Comparison of ENCODE assay signal across 17 cellular contexts in genomic region chr1:245124644-245125043, GRCh38. TPM values are rescaled to one million over a fixed set of nuclear protein-coding genes. Genes with fewer than 3 reads are reported as not detected.
DNase-seq lines count a peak whose midpoint lies in the region; ATAC-seq and TF ChIP-seq lines count a peak whose summit lies in the region.
"Had no signal": no experiment of that assay in that cellular context is flagged by ENCODE, and none has a peak within 500 bp of the region (broad histone marks: within the 10 kb centered on the region; RNA-seq: fewer than 3 reads in every experiment).

No MANE protein-coding gene starts in this region.

- H3K4me1 Mint-ChIP-seq in H9: peaks cover 14 to 24% of the 10 kb centered on the region in 2 experiments
- no peaks in the 10 kb centered on the region for H3K4me1 Mint-ChIP-seq in chondrocyte (ENCODE audit: low read depth)

- no peaks in the 10 kb centered on the region for H3K9me3 Mint-ChIP-seq in H9
- H3K9me3 Mint-ChIP-seq in chondrocyte (ENCODE audit: low read depth): no peaks in the 10 kb centered on the region
- H3K9me3 Mint-ChIP-seq: CD8-positive, alpha-beta T cell; HFFc6 had no signal

- H3K79me1 ChIP-seq in H9 (ENCODE audit: insufficient read depth, low read depth, low read length, poor library complexity, severe bottlenecking) (no peaks in the 10 kb centered on the region), trophoblast cell (ENCODE audit: low read length) (no peaks in the 10 kb centered on the region)

- H3K36me3 Mint-ChIP-seq in H9 (ENCODE audit: insufficient read depth in 1 of 3, low read depth in 3 of 3) (peaks cover 0 to 2% (median 0%) of the 10 kb centered on the region in 3 experiments; a peak in 2 of 7 replicates), chondrocyte (ENCODE audit: low read depth) (peaks cover 7% of the 10 kb centered on the region)
- H3K36me3 Mint-ChIP-seq: CD8-positive, alpha-beta T cell had no signal

- H3K27me3 ChIP-seq in H9 (ENCODE audit: insufficient read depth, low read length) (no peaks in the 10 kb centered on the region), trophoblast cell (ENCODE audit: insufficient read depth, low read length) (no peaks in the 10 kb centered on the region)
- H3K27me3 ChIP-seq: BE2C had no signal

- H3K9ac ChIP-seq in H9 (ENCODE audit: extremely low read depth, insufficient read length, low read length) (no peak overlapping the region), trophoblast cell (ENCODE audit: low read length) (no peak overlapping the region)
- H3K9ac ChIP-seq: GM23248 had no signal

- no peaks in the 10 kb centered on the region for H4K20me1 ChIP-seq in H9 (ENCODE audit: control insufficient read depth, insufficient read depth, insufficient read length)

- no peak overlapping the region for H2BK20ac ChIP-seq in H9 (ENCODE audit: low read depth, low read length, poor library complexity, severe bottlenecking)

- no peak for DNase-seq in H9
- peak; percentile 26 for DNase-seq in chondrocyte (ENCODE audit: low spot score)
- no peak for DNase-seq in trophoblast cell
- DNase-seq in anterior cingulate cortex (lab: John Stamatoyannopoulos, UW): no peak
- DNase-seq in NCI-H69 (lab: John Stamatoyannopoulos, UW): no peak
- DNase-seq: BE2C; CD8-positive, alpha-beta T cell; COR-L47; DND-41; GF-D8; GM23248; HCEC 1CT; HFFc6 had no signal

- H3K27ac ChIP-seq in H9 (ENCODE audit: insufficient read length, low read depth, low read length): no peak overlapping the region
- H3K27ac ChIP-seq in trophoblast cell (ENCODE audit: low read depth, low read length): no peak overlapping the region
- H3K27ac ChIP-seq: A549, C4-2B, GM23248, HL-60 had no signal

- H3K4me2 ChIP-seq in H9 (ENCODE audit: insufficient read depth, insufficient read length, low read length) (no peak overlapping the region), trophoblast cell (ENCODE audit: low read length) (no peak overlapping the region)
- H3K4me2 ChIP-seq: A549 had no signal

- TF ChIP-seq CTCF in H9 (conservative IDR thresholded peaks at IDR 0.05) (no peak), chondrocyte (IDR thresholded peaks at IDR 0.05) (no peak)

- H2BK120ac ChIP-seq in H9 (ENCODE audit: low read depth, low read length, poor library complexity, severe bottlenecking) (no peak overlapping the region), trophoblast cell (ENCODE audit: insufficient read depth, low read length, poor library complexity) (no peak overlapping the region)

- H3T11ph ChIP-seq in H9 (ENCODE audit: low read length): no peak overlapping the region

- H3K4me3 Mint-ChIP-seq in H9: no peak overlapping the region
- H3K4me3 Mint-ChIP-seq in chondrocyte (ENCODE audit: unreplicated experiment): no peak overlapping the region
- H3K4me3 Mint-ChIP-seq: CD8-positive, alpha-beta T cell; HFFc6 had no signal

- H4K12ac ChIP-seq in trophoblast cell (ENCODE audit: low read depth, low read length): no peak overlapping the region

- H3K23me2 ChIP-seq in H9 (ENCODE audit: insufficient read length, low read depth, low read length, poor library complexity, severe bottlenecking): no peaks in the 10 kb centered on the region

- WGBS in H9 (ENCODE audit: extremely low coverage, insufficient read length, low lambda C conversion rate): 100% methylated on average over 1 of the region's 11 CpGs
- no CpG with 5 or more reads among the region's 11 CpGs for WGBS in trophoblast cell (ENCODE audit: extremely low coverage, insufficient coverage, insufficient read length)

- H4K5ac ChIP-seq in H9 (ENCODE audit: insufficient read length, low read depth, low read length): no peak overlapping the region

- H3K9me3 ChIP-seq in H9 (ENCODE audit: control insufficient read depth, low read depth, low read length): no peaks in the 10 kb centered on the region
- no peaks in the 10 kb centered on the region for H3K9me3 ChIP-seq in trophoblast cell (ENCODE audit: insufficient read depth, low read depth, low read length)
- H3K9me3 ChIP-seq: A549, BE2C had no signal

- H3K56ac ChIP-seq in H9 (ENCODE audit: insufficient read length, low read depth, low read length): no peak overlapping the region

- H2AFZ ChIP-seq in H9 (ENCODE audit: low read length) (no peak overlapping the region), trophoblast cell (ENCODE audit: insufficient read depth, low read length, poor library complexity) (no peak overlapping the region)
- H2AFZ ChIP-seq: GM23248 had no signal

- H3K4me3 ChIP-seq in trophoblast cell (ENCODE audit: low read depth, low read length): peak overlapping the region; percentile 55
- H3K4me3 ChIP-seq: A549, GM23248 had no signal

- H3K27me3 Mint-ChIP-seq in H9 (ENCODE audit: low read depth) (peaks cover 2% of the 10 kb centered on the region), chondrocyte (ENCODE audit: low read depth) (peaks cover 2% of the 10 kb centered on the region)

- H2BK5ac ChIP-seq in H9 (ENCODE audit: insufficient read length, low read length) (no peak overlapping the region), trophoblast cell (ENCODE audit: low read depth, low read length, poor library complexity) (no peak overlapping the region)

- peak overlapping the region; percentile 5 for H3K18ac ChIP-seq in H9 (ENCODE audit: insufficient read length, low read depth, low read length)
- H3K18ac ChIP-seq in trophoblast cell (ENCODE audit: low read length): no peak overlapping the region

- H3K79me2 ChIP-seq in H9 (ENCODE audit: insufficient read depth, low read length) (no peaks in the 10 kb centered on the region), trophoblast cell (ENCODE audit: control insufficient read depth, insufficient read depth, low read length, poor library complexity) (no peaks in the 10 kb centered on the region)

- peaks cover 3% of the 10 kb centered on the region; the same call in 1 of the 2 replicates for H3K4me1 ChIP-seq in H9 (ENCODE audit: insufficient read depth, low read length)
- H3K4me1 ChIP-seq in trophoblast cell (ENCODE audit: control insufficient read depth in 1 of 2, insufficient read depth in 2 of 2, low read length in 2 of 2): no peaks in the 10 kb centered on the region
- H3K4me1 ChIP-seq: A549 had no signal

- H3K4ac ChIP-seq in H9 (ENCODE audit: low read depth, low read length) (no peak overlapping the region), trophoblast cell (ENCODE audit: low read depth, low read length) (no peak overlapping the region)

- H4K8ac ChIP-seq in H9 (replicated peaks; ENCODE audit: insufficient read length, low read depth, low read length) (no peak overlapping the region), trophoblast cell (ENCODE audit: low read depth, low read length) (no peak overlapping the region)

- no peak overlapping the region for H3K23ac ChIP-seq in H9 (ENCODE audit: insufficient read length, low read depth, low read length)
- H3K23ac ChIP-seq in trophoblast cell (ENCODE audit: low read length): no peak overlapping the region

- H2BK12ac ChIP-seq in H9 (ENCODE audit: insufficient read length, low read depth, low read length) (no peak overlapping the region), trophoblast cell (ENCODE audit: low read length) (no peak overlapping the region)

- H3K36me3 ChIP-seq in trophoblast cell (ENCODE audit: control insufficient read depth in 1 of 2, insufficient read depth in 2 of 2, low read length in 2 of 2): no peaks in the 10 kb centered on the region
- H3K36me3 ChIP-seq: BE2C had no signal

- H4K91ac ChIP-seq in H9 (ENCODE audit: insufficient read length, low read depth, low read length): no peak overlapping the region
- H4K91ac ChIP-seq in trophoblast cell (ENCODE audit: low read depth, low read length): no peak overlapping the region

- H2BK15ac ChIP-seq in H9 (ENCODE audit: low read depth, low read length): no peak overlapping the region

- H2AK5ac ChIP-seq in H9 (ENCODE audit: insufficient read length, low read length) (no peak overlapping the region), trophoblast cell (ENCODE audit: low read length) (no peak overlapping the region)

- H3K14ac ChIP-seq in H9 (ENCODE audit: insufficient read depth, low read length) (no peak overlapping the region), trophoblast cell (ENCODE audit: low read length) (no peak overlapping the region)

- ATAC-seq in GM18511 (IDR thresholded peaks at IDR 0.05; ENCODE audit: unreplicated experiment): no peak
- ATAC-seq: A549; CD8-positive, alpha-beta T cell had no signal

- H3K27ac Mint-ChIP-seq in H9: peak overlapping the region in 1 of 3 experiments; percentile 57; a peak in 3 of 7 replicates
- H3K27ac Mint-ChIP-seq in chondrocyte (ENCODE audit: unreplicated experiment): no peak overlapping the region
- H3K27ac Mint-ChIP-seq: CD8-positive, alpha-beta T cell; HFFc6 had no signal

RNA-seq across cellular contexts. Expression of gene KIF26B, which starts 30.1 kb away (rescaled TPM):
- total RNA-seq in H9 (2021) (0.13 and 0.20 TPM in 2 replicates), chondrocyte (32.7 to 47.0 TPM (median 46.0 TPM) in 3 replicates)
- 17.8 and 18.1 TPM in 2 replicates for polyA plus RNA-seq in trophoblast cell (2013)
- total RNA-seq: CD8-positive, alpha-beta T cell had no signal

Comparison
In these comparisons a context has a peak if more than half of its experiments do, and no peak if none do; other contexts are left out.
1. RNA of gene KIF26B, which starts 30.1 kb away (total RNA-seq): 32.7 to 47.0 TPM in chondrocyte; 0.13 to 0.20 TPM in H9; every median in the first group is over 10 times any median in the second.